8 cellular contexts compared by ENCODE assay signal in the genomic region with DNA sequence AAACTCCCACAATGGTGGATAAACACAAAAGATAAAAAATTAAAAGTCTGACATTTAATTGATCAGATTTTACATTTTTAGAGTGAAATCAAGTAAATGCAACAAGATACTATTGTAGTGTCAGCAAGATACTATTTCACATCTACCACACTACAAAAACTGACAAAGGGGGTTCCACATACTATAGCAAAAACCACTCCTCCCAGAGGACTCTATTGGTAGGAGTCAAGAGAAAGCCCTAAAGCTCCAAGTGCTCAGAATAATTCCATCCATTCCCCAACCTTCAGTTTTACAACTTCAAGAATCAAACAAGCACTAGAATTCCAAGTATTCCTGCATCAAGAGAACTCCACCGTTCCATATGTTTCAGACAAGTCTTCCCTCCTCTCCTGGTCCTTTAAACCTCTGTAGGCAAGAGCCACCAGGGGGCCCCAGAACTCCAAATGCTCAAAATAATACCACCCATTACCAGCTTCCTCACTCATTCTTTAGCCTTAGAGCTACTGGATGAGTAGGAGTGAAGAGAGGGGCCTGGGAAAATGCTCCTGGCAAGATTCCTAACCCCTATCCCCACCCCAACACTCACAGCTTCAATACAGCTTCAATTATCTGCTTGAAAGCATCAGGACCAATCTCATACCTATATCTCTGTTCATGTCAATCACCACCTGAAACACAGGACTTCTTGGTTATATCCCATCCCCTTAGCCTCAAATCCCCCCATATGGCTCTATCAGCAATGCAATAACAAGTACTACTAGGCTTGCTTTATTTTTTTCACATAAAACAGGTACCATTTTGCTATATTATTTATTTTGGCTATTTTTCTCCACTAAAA. TPM values are rescaled to one million over a fixed set of nuclear protein-coding genes. Genes with fewer than 3 reads are reported as not detected.
A peak's percentile ranks its signal among the peaks of the same experiment; 100 is the strongest.
DNase-seq lines count a peak whose midpoint lies in the region; ATAC-seq and TF ChIP-seq lines count a peak whose summit lies in the region.

No MANE protein-coding gene starts in this region.

- peaks cover 20% of the 10 kb centered on the region for H4K20me1 ChIP-seq in neural progenitor cell (ENCODE audit: low read depth)

- no peak overlapping the region for H2AFZ ChIP-seq in neural progenitor cell (replicated peaks)

- H3K36me3 ChIP-seq in neural progenitor cell: peaks cover 5% of the 10 kb centered on the region

- H3K4me2 ChIP-seq in neural progenitor cell: no peak overlapping the region

- no peak overlapping the region for H3K27ac Mint-ChIP-seq in neural progenitor cell

- H3K4me3 ChIP-seq in neural progenitor cell: no peak overlapping the region

- peaks cover 48% of the 10 kb centered on the region for H3K36me3 Mint-ChIP-seq in neural progenitor cell

- no peaks in the 10 kb centered on the region for H3K9me3 ChIP-seq in neural progenitor cell (ENCODE audit: low read depth)

- no peaks in the 10 kb centered on the region for H3K27me3 Mint-ChIP-seq in neural progenitor cell (ENCODE audit: insufficient read depth, low read depth)

- DNase-seq in NCI-H1417 (lab: John Stamatoyannopoulos, UW) (peak; percentile 35 to 64 (median 56)), NCI-H1417 treated with DMSO at 0.1 percent for 48 hours (lab: John Stamatoyannopoulos, UW) (no peak), NCI-H345 treated with DMSO at 0.1 percent for 48 hours (lab: John Stamatoyannopoulos, UW; ENCODE audit: unreplicated experiment) (peak; percentile 22), neural progenitor cell (ENCODE audit: low spot score) (peak; percentile 74)
- DNase-seq in activated CD4-positive, alpha-beta T cell treated with anti-CD3 and anti-CD28 coated beads, Interleukin-2, amount 50 U/mL, for 48 hours: peak; percentile 43 to 55

- peaks cover 13% of the 10 kb centered on the region for H3K4me1 Mint-ChIP-seq in neural progenitor cell

- no peaks in the 10 kb centered on the region for H3K9me3 Mint-ChIP-seq in neural progenitor cell

- H3F3A ChIP-seq in neural progenitor cell (ENCODE audit: low read depth): no peaks in the 10 kb centered on the region

- no peak overlapping the region for H3K9ac ChIP-seq in neural progenitor cell

- H3K27me3 ChIP-seq in neural progenitor cell: no peaks in the 10 kb centered on the region

- peak; percentile 84 for ATAC-seq in HG02678 (IDR thresholded peaks at IDR 0.05; ENCODE audit: unreplicated experiment)
- peak; percentile 56 for ATAC-seq in esophagus mucosa
- no peak for ATAC-seq in GM19467 (IDR thresholded peaks at IDR 0.05; ENCODE audit: unreplicated experiment)

- no peak overlapping the region for H3K4me3 Mint-ChIP-seq in neural progenitor cell

- peaks cover 74% of the 10 kb centered on the region for H3K79me2 ChIP-seq in neural progenitor cell (ENCODE audit: low read depth)

- H3K4me1 ChIP-seq in neural progenitor cell: no peaks in the 10 kb centered on the region

- peak; percentile 77 for TF ChIP-seq CTCF in neural progenitor cell (IDR thresholded peaks at IDR 0.05)

- no peak overlapping the region for H3K27ac ChIP-seq in neural progenitor cell

RNA-seq across cellular contexts. Expression of a gene that starts 9.9 kb away (rescaled TPM):
- total RNA-seq in esophagus mucosa: 42.7 TPM
- total RNA-seq in neural progenitor cell (ENCODE audit: low replicate concordance): 53.0 and 89.5 TPM in 2 replicates

RNA-seq across cellular contexts. Expression of a gene that starts 14.4 kb away (rescaled TPM):
- total RNA-seq in esophagus mucosa (27.1 TPM), neural progenitor cell (ENCODE audit: low replicate concordance) (17.8 and 21.6 TPM in 2 replicates)
